ENCODE assay signal across 8 cellular contexts in the genomic region with DNA sequence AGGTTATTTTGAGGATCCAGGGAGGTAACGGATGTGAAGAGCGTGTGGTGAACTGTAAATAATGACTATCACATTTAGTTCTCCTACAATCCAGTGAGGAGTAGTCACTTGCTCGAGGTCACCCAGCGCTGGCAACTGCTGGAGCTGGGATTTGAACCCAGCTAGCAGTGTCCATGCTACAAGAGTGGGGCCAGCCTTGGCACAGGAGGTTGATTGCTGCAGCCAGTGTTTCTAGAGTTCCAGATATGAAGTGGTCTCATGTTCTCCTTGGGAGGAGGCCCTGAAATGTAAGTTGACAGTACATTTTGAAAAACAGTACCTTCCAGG. TPM values are rescaled to one million over a fixed set of nuclear protein-coding genes. Genes with fewer than 3 reads are reported as not detected.
DNase-seq lines count a peak whose midpoint lies in the region; ATAC-seq lines count a peak whose summit lies in the region.

No MANE protein-coding gene starts in this region.

- H3K27ac ChIP-seq in right cardiac atrium (ENCODE audit: low read length) (peak overlapping the region; percentile 99), skeletal muscle tissue (ENCODE audit: low read depth, low read length) (peak overlapping the region; percentile 99)

- H3K36me3 ChIP-seq in skeletal muscle tissue (ENCODE audit: control insufficient read depth in 3 of 3, insufficient read depth in 3 of 3, low read length in 3 of 3): peaks cover 9 to 11% (median 11%) of the 10 kb centered on the region in 3 donors

- no peak for ATAC-seq in activated naive CD8-positive, alpha-beta T cell treated with anti-CD3 and anti-CD28 coated beads, Interleukin-2, amount 50 U/mL, for 24 hours
- ATAC-seq in right cardiac atrium (peak; percentile 2 to 4), GM19023 (IDR thresholded peaks at IDR 0.05; ENCODE audit: unreplicated experiment) (no peak)

- H3K36me3 Mint-ChIP-seq in activated naive CD8-positive, alpha-beta T cell treated with anti-CD3 and anti-CD28 coated beads, Interleukin-2, amount 50 U/mL, for 24 hours (ENCODE audit: low read depth): peaks cover 35% of the 10 kb centered on the region

- intact Hi-C loops in right cardiac atrium (cut with DNase I): loop anchor here in 1 of 4 donors (5.0 kb wide), 1 partner anchor 88 kb away; a partner anchor contains a TSS

- H3K9me3 Mint-ChIP-seq in activated naive CD8-positive, alpha-beta T cell treated with anti-CD3 and anti-CD28 coated beads, Interleukin-2, amount 50 U/mL, for 24 hours: peaks cover 4% of the 10 kb centered on the region

- H3K4me1 ChIP-seq in right cardiac atrium (ENCODE audit: control insufficient read depth, insufficient read depth, low read length) (no peaks in the 10 kb centered on the region), skeletal muscle tissue (ENCODE audit: control insufficient read depth in 3 of 3, insufficient read depth in 3 of 3, low read length in 3 of 3) (peaks cover 27 to 44% (median 28%) of the 10 kb centered on the region in 3 donors)

- peak overlapping the region; percentile 100 for H3K27ac Mint-ChIP-seq in activated naive CD8-positive, alpha-beta T cell treated with anti-CD3 and anti-CD28 coated beads, Interleukin-2, amount 50 U/mL, for 24 hours

- H3K9me3 ChIP-seq in right cardiac atrium (ENCODE audit: control insufficient read depth, low read length) (no peaks in the 10 kb centered on the region), skeletal muscle tissue (ENCODE audit: control insufficient read depth in 3 of 3, low read length in 3 of 3) (no peaks in the 10 kb centered on the region)

- peak overlapping the region; percentile 95 to 99 (median 99) for H3K9ac ChIP-seq in skeletal muscle tissue (ENCODE audit: low read depth in 1 of 3, low read length in 3 of 3)

- DNase-seq in DMS 273 (lab: John Stamatoyannopoulos, UW; ENCODE audit: unreplicated experiment) (peak; percentile 62), DMS 273 treated with DMSO at 0.1 percent for 48 hours (lab: John Stamatoyannopoulos, UW) (no peak), right cardiac atrium (peak; percentile 65 to 83 (median 79)), NCI-H1417 treated with DMSO at 0.1 percent for 48 hours (lab: John Stamatoyannopoulos, UW) (no peak)
- DNase-seq in Jurkat, Clone E6-1 (ENCODE audit: low read depth, low spot score): no peak
- DNase-seq in activated naive CD8-positive, alpha-beta T cell treated with anti-CD3 and anti-CD28 coated beads, Interleukin-2, amount 50 U/mL, for 24 hours: no peak

- peak overlapping the region; percentile 86 for H3K4me3 Mint-ChIP-seq in activated naive CD8-positive, alpha-beta T cell treated with anti-CD3 and anti-CD28 coated beads, Interleukin-2, amount 50 U/mL, for 24 hours

- peaks cover 5% of the 10 kb centered on the region for H3K27me3 Mint-ChIP-seq in activated naive CD8-positive, alpha-beta T cell treated with anti-CD3 and anti-CD28 coated beads, Interleukin-2, amount 50 U/mL, for 24 hours

- H3K4me3 ChIP-seq in Jurkat, Clone E6-1 (ENCODE audit: low read length): peak overlapping the region; percentile 72
- H3K4me3 ChIP-seq in right cardiac atrium (ENCODE audit: low read length) (peak overlapping the region; percentile 85), skeletal muscle tissue (ENCODE audit: low read length in 3 of 3) (peak overlapping the region; percentile 76 to 91 (median 90))

- peaks cover 71% of the 10 kb centered on the region for H3K4me1 Mint-ChIP-seq in activated naive CD8-positive, alpha-beta T cell treated with anti-CD3 and anti-CD28 coated beads, Interleukin-2, amount 50 U/mL, for 24 hours

- WGBS in right cardiac atrium: 0% methylated on average over 4 of the region's 4 CpGs

- H3K27me3 ChIP-seq in right cardiac atrium (ENCODE audit: control insufficient read depth, insufficient read depth) (no peaks in the 10 kb centered on the region), skeletal muscle tissue (ENCODE audit: control insufficient read depth in 3 of 3, insufficient read depth in 3 of 3, low read length in 3 of 3) (no peaks in the 10 kb centered on the region)

RNA-seq across cellular contexts. Expression of a gene that starts 0.8 kb away (rescaled TPM):
- 38.7 TPM for polyA plus RNA-seq in Jurkat, Clone E6-1 (2012; ENCODE audit: insufficient read depth, insufficient read length)
- total RNA-seq in right cardiac atrium: 10 to 100 TPM; 54.7 to 61.6 (median 60.1) TPM
- polyA plus RNA-seq in right cardiac atrium: 75.0 TPM
- 11.0 TPM for total RNA-seq in skeletal muscle tissue

RNA-seq across cellular contexts. Expression of a gene that starts 1.0 kb away (rescaled TPM):
- not detected for polyA plus RNA-seq in Jurkat, Clone E6-1 (2012; ENCODE audit: insufficient read depth, insufficient read length)
- total RNA-seq in right cardiac atrium (over 10,000 TPM; 19,654 to 22,919 (median 21,195) TPM), skeletal muscle tissue (118,473 TPM)
- 218 TPM for polyA plus RNA-seq in right cardiac atrium

RNA-seq across cellular contexts. Expression of a gene that starts 6.1 kb away (rescaled TPM):
- 23.1 TPM for polyA plus RNA-seq in Jurkat, Clone E6-1 (2012; ENCODE audit: insufficient read depth, insufficient read length)
- total RNA-seq in right cardiac atrium (under 1 TPM in 3 of 4 donors, not detected in 1; 0.29 to 0.50 (median 0.34) TPM), skeletal muscle tissue (0.52 TPM)
- 0.52 TPM for polyA plus RNA-seq in right cardiac atrium

RNA-seq across cellular contexts. Expression of a gene that starts 8.1 kb away (rescaled TPM):
- polyA plus RNA-seq in Jurkat, Clone E6-1 (2012; ENCODE audit: insufficient read depth, insufficient read length): 230 TPM
- 1 to 10 TPM in 1 of 4 donors, under 1 TPM in 1, not detected in 2; 0.26 to 1.5 TPM for total RNA-seq in right cardiac atrium
- 0.14 TPM for polyA plus RNA-seq in right cardiac atrium
- total RNA-seq in skeletal muscle tissue: 1.0 TPM

RNA-seq across cellular contexts. Expression of a gene that starts 14.9 kb away (rescaled TPM):
- polyA plus RNA-seq in Jurkat, Clone E6-1 (2012; ENCODE audit: insufficient read depth, insufficient read length): 1.3 TPM
- total RNA-seq in right cardiac atrium (1 to 10 TPM in 3 of 4 donors, not detected in 1; 1.0 to 1.2 (median 1.1) TPM), skeletal muscle tissue (under 0.01 TPM)
- 1.4 TPM for polyA plus RNA-seq in right cardiac atrium

Comparison
In these comparisons a context has a peak if more than half of its experiments do, and no peak if none do; other contexts are left out.
1. DNase-seq: peak in DMS 273 (single experiment) and right cardiac atrium (3 of 3); none in DMS 273 treated with DMSO at 0.1 percent for 48 hours (single experiment), Jurkat, Clone E6-1 (single experiment), activated naive CD8-positive, alpha-beta T cell treated with anti-CD3 and anti-CD28 coated beads, Interleukin-2, amount 50 U/mL, for 24 hours (single experiment) and NCI-H1417 treated with DMSO at 0.1 percent for 48 hours (single experiment).
2. ATAC-seq: peak in right cardiac atrium (2 of 2); none in activated naive CD8-positive, alpha-beta T cell treated with anti-CD3 and anti-CD28 coated beads, Interleukin-2, amount 50 U/mL, for 24 hours (single experiment) and GM19023 (single experiment).
3. Peak in every context shown above with its lines, with median percentiles within 50 percentile points of each other: H3K4me3 ChIP-seq.